Comparison of ENCODE assay signal across 12 cellular contexts in the genomic region with DNA sequence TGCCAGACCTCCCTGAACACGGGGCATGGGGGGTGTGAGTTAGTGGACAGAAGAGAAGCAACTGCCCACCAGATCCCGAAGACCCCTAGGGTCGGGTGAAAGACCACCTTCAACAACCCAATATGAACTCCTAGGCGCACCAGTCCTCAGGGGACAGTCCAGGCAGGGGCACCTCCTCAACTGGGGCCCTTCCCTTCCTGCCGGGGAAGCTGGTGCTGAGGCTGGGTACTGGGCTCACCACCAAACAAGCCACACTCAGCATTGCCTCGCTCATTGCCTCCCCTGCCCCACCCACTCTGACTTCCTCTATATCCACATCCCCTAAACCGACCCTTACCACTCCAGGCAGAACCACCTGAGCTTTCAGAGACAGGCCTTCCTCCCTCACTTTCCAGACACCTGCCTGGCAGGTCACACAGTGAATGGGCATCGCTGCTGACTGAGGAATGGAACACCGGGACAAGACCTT. TPM values are rescaled to one million over a fixed set of nuclear protein-coding genes. Genes with fewer than 3 reads are reported as not detected.
DNase-seq lines count a peak whose midpoint lies in the region; ATAC-seq and TF ChIP-seq lines count a peak whose summit lies in the region.
"Had no signal": no experiment of that assay in that cellular context is flagged by ENCODE, and none has a peak within 500 bp of the region (broad histone marks: within the 10 kb centered on the region; RNA-seq: fewer than 3 reads in every experiment).

No MANE protein-coding gene starts in this region.

- no peak overlapping the region for H3K4me3 ChIP-seq in CD4-positive, CD25-positive, alpha-beta regulatory T cell (ENCODE audit: low read depth, low read length)
- H3K4me3 ChIP-seq in Jurkat, Clone E6-1 (ENCODE audit: low read length): no peak overlapping the region
- no peak overlapping the region for H3K4me3 ChIP-seq in ascending aorta

- peak; percentile 61 to 66 for ATAC-seq in CD4-positive, CD25-positive, alpha-beta regulatory T cell (ENCODE audit: low read depth in 2 of 2)
- ATAC-seq in naive B cell (ENCODE audit: low read depth in 2 of 2) (peak; percentile 87 to 89), HG03108 (IDR thresholded peaks at IDR 0.05; ENCODE audit: unreplicated experiment) (no peak), GM18858 (IDR thresholded peaks at IDR 0.05; ENCODE audit: unreplicated experiment) (no peak)

- peaks cover 28 to 98% (median 72%) of the 10 kb centered on the region in 4 donors for H3K4me1 Mint-ChIP-seq in CD4-positive, CD25-positive, alpha-beta regulatory T cell
- peaks cover 91% of the 10 kb centered on the region for H3K4me1 Mint-ChIP-seq in activated naive CD4-positive, alpha-beta T cell treated with anti-CD3 and anti-CD28 coated beads, Interleukin-2, amount 50 U/mL, for 24 hours
- H3K4me1 Mint-ChIP-seq in naive B cell: peaks cover 46 to 73% (median 65%) of the 10 kb centered on the region in 3 donors

- H3K4me3 Mint-ChIP-seq in CD4-positive, CD25-positive, alpha-beta regulatory T cell: peak overlapping the region; percentile 64 to 87 (median 72)
- H3K4me3 Mint-ChIP-seq in activated naive CD4-positive, alpha-beta T cell treated with anti-CD3 and anti-CD28 coated beads, Interleukin-2, amount 50 U/mL, for 24 hours: peak overlapping the region; percentile 80
- H3K4me3 Mint-ChIP-seq in naive B cell: peak overlapping the region in 7 of 8 donors; percentile 36 to 87 (median 57)

- intact Hi-C loops in ascending aorta (cut with DNase I): no loop called here

- DNase-seq in CD4-positive, CD25-positive, alpha-beta regulatory T cell: peak in 2 of 3 donors; percentile 49 to 85
- peak; percentile 67 for DNase-seq in Jurkat, Clone E6-1 (ENCODE audit: low read depth, low spot score)
- DNase-seq in naive B cell (peak; percentile 35), AG20443 (ENCODE audit: low spot score) (no peak), ascending aorta (ENCODE audit: low spot score in 2 of 2) (no peak)
- DNase-seq: activated CD8-positive, alpha-beta memory T cell treated with anti-CD3 and anti-CD28 coated beads for 24 hours; NCI-H1092 treated with DMSO at 0.1 percent for 48 hours; NCI-H526 had no signal

- H3K27ac Mint-ChIP-seq in CD4-positive, CD25-positive, alpha-beta regulatory T cell: peak overlapping the region; percentile 96 to 99 (median 98)
- H3K27ac Mint-ChIP-seq in activated naive CD4-positive, alpha-beta T cell treated with anti-CD3 and anti-CD28 coated beads, Interleukin-2, amount 50 U/mL, for 24 hours: peak overlapping the region; percentile 97
- peak overlapping the region; percentile 14 to 94 (median 88) for H3K27ac Mint-ChIP-seq in naive B cell

- H3K27ac ChIP-seq in CD4-positive, CD25-positive, alpha-beta regulatory T cell (ENCODE audit: insufficient read depth, low read length, poor library complexity, severe bottlenecking): peak overlapping the region; percentile 77
- H3K27ac ChIP-seq in ascending aorta: no peak overlapping the region
- H3K27ac ChIP-seq: C4-2B had no signal

- peaks cover 52% of the 10 kb centered on the region for H3K36me3 ChIP-seq in CD4-positive, CD25-positive, alpha-beta regulatory T cell (ENCODE audit: control insufficient read depth, insufficient read depth, low read length)
- peaks cover 0 to 3% of the 10 kb centered on the region in 2 donors for H3K36me3 ChIP-seq in ascending aorta

- no peak for TF ChIP-seq CTCF in ascending aorta (IDR thresholded peaks at IDR 0.05)

- no peaks in the 10 kb centered on the region for H3K27me3 ChIP-seq in CD4-positive, CD25-positive, alpha-beta regulatory T cell (ENCODE audit: control insufficient read depth, insufficient read depth, low read length)
- H3K27me3 ChIP-seq in ascending aorta: no peaks in the 10 kb centered on the region

- peaks cover 81% of the 10 kb centered on the region for H3K4me1 ChIP-seq in CD4-positive, CD25-positive, alpha-beta regulatory T cell (ENCODE audit: control insufficient read depth, insufficient read depth, low read length, poor library complexity, severe bottlenecking)
- no peaks in the 10 kb centered on the region for H3K4me1 ChIP-seq in ascending aorta

- no peaks in the 10 kb centered on the region for H3K9me3 Mint-ChIP-seq in CD4-positive, CD25-positive, alpha-beta regulatory T cell
- no peaks in the 10 kb centered on the region for H3K9me3 Mint-ChIP-seq in activated naive CD4-positive, alpha-beta T cell treated with anti-CD3 and anti-CD28 coated beads, Interleukin-2, amount 50 U/mL, for 24 hours
- peaks cover 0 to 1% (median 0%) of the 10 kb centered on the region in 7 donors for H3K9me3 Mint-ChIP-seq in naive B cell

- no peaks in the 10 kb centered on the region for H3K9me3 ChIP-seq in CD4-positive, CD25-positive, alpha-beta regulatory T cell (ENCODE audit: control insufficient read depth in 2 of 2, low read length in 2 of 2)
- H3K9me3 ChIP-seq in ascending aorta: no peaks in the 10 kb centered on the region

- H3K27me3 Mint-ChIP-seq in CD4-positive, CD25-positive, alpha-beta regulatory T cell: no peaks in the 10 kb centered on the region
- no peaks in the 10 kb centered on the region for H3K27me3 Mint-ChIP-seq in activated naive CD4-positive, alpha-beta T cell treated with anti-CD3 and anti-CD28 coated beads, Interleukin-2, amount 50 U/mL, for 24 hours
- H3K27me3 Mint-ChIP-seq in naive B cell: no peaks in the 10 kb centered on the region

- H3K36me3 Mint-ChIP-seq in CD4-positive, CD25-positive, alpha-beta regulatory T cell: peaks cover 32% of the 10 kb centered on the region
- H3K36me3 Mint-ChIP-seq in activated naive CD4-positive, alpha-beta T cell treated with anti-CD3 and anti-CD28 coated beads, Interleukin-2, amount 50 U/mL, for 24 hours: peaks cover 24% of the 10 kb centered on the region
- peaks cover 8 to 15% of the 10 kb centered on the region in 2 donors for H3K36me3 Mint-ChIP-seq in naive B cell

RNA-seq across cellular contexts. Expression of a gene that starts 42.5 kb away (rescaled TPM):
- 480 TPM for total RNA-seq in CD4-positive, CD25-positive, alpha-beta regulatory T cell
- 100 to 1,000 TPM in 1 of 4 donors, 10 to 100 TPM in 3; 67.5 to 108 (median 90.2) TPM for polyA plus RNA-seq in CD4-positive, CD25-positive, alpha-beta regulatory T cell
- 50.1 TPM for polyA plus RNA-seq in Jurkat, Clone E6-1 (2012; ENCODE audit: insufficient read depth, insufficient read length)
- 10 to 100 TPM; 13.4 to 38.2 (median 21.5) TPM for polyA plus RNA-seq in naive B cell (ENCODE audit: low read depth in 6 of 6)
- total RNA-seq in ascending aorta: 13.5 TPM

Comparison
In these comparisons a context has a peak if more than half of its experiments do, and no peak if none do; other contexts are left out.
1. ATAC-seq: peak in CD4-positive, CD25-positive, alpha-beta regulatory T cell (2 of 2) and naive B cell (2 of 2); none in HG03108 (single experiment) and GM18858 (single experiment).
2. DNase-seq: peak in CD4-positive, CD25-positive, alpha-beta regulatory T cell (2 of 3), Jurkat, Clone E6-1 (single experiment) and naive B cell (single experiment); none in AG20443 (single experiment) and ascending aorta (0 of 2).
3. RNA of a gene that starts 42.5 kb away (total RNA-seq): 480 TPM in CD4-positive, CD25-positive, alpha-beta regulatory T cell (single experiment); 13.5 TPM in ascending aorta (single experiment); every median in the first group is over 10 times any median in the second.
4. Peak in every context shown above with its lines, with median percentiles within 50 percentile points of each other: H3K27ac Mint-ChIP-seq and H3K4me3 Mint-ChIP-seq.